In the genomic region with DNA sequence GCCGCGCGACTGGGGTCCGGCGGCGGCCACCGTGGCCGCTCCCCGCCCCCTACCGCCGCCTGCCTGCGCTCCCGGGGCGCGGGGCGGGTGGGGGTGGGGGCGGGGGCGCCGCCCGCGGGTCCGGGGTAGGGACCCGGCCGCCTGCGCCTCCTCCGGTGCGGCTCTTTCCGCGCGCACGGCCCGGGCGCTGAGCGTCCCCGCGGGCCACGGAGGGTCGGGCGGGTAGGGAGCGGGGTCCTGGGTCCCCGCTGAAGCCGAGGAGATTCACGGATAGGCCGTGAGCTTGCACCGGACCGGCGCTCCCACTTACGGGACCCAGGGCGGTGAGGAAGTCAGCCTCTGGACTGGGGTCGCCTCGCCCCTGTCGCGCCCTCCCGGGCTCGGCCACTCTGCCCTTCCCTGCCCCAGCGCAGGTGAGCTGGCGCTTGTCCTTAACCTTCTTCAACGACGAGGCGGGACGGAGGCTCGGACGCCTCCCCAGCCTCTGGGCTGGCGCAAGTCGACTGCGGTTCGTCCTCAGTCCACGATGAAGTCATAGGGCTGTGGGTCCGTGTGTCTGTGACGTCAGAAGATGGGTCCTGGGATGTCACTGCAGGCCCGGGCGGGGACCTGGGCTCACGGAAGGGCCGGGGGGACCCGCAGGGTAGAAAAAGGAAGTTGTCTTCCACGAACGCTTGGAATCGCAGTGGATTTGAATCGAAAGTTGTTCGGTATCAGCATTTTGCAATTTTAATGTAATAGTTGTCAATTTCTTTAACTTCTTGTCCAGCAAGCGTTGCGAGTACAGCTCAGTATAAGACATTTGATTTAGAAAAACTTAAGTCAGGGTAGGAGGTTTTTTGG, we compare ENCODE assay signal across 8 cellular contexts. TPM values are rescaled to one million over a fixed set of nuclear protein-coding genes. Genes with fewer than 3 reads are reported as not detected.
DNase-seq lines count a peak whose midpoint lies in the region; ATAC-seq and TF ChIP-seq lines count a peak whose summit lies in the region.

No MANE protein-coding gene starts in this region.

- H3K36me3 ChIP-seq in MG63 (no peaks in the 10 kb centered on the region), heart left ventricle (no peaks in the 10 kb centered on the region), upper lobe of right lung (no peaks in the 10 kb centered on the region)

- TF ChIP-seq POLR2A in heart left ventricle (IDR thresholded peaks at IDR 0.05) = peak in 1 of 2 donors; percentile 46

- ATAC-seq in heart left ventricle = peak; percentile 9 to 66 (median 56)
- peak; percentile 63 for ATAC-seq in upper lobe of right lung

- H3K4me1 ChIP-seq in heart left ventricle (peaks cover 0 to 44% (median 27%) of the 10 kb centered on the region in 12 donors), upper lobe of right lung (peaks cover 38% of the 10 kb centered on the region)

- H3K4me3 ChIP-seq in GM08714 (ENCODE audit: low read length) (peak overlapping the region; percentile 91), MG63 (peak overlapping the region; percentile 80), heart left ventricle (peak overlapping the region; percentile 70 to 99 (median 95)), upper lobe of right lung (peak overlapping the region; percentile 78)

- peak overlapping the region; percentile 90 for H3K27ac ChIP-seq in adipose tissue (ENCODE audit: low read depth, low read length)
- peak overlapping the region; percentile 81 to 97 (median 93) for H3K27ac ChIP-seq in heart left ventricle
- H3K27ac ChIP-seq in upper lobe of right lung = peak overlapping the region; percentile 93

- no peaks in the 10 kb centered on the region for H3K9me3 ChIP-seq in MG63
- H3K9me3 ChIP-seq in heart left ventricle = no peaks in the 10 kb centered on the region
- H3K9me3 ChIP-seq in upper lobe of right lung = no peaks in the 10 kb centered on the region

- intact Hi-C loops in heart left ventricle (cut with DNase I) = loop anchor here in 9 of 10 donors (1.0 to 10.0 kb wide), 9 partner anchors 36 to 311 kb away; a partner anchor contains a TSS
- intact Hi-C loops in upper lobe of right lung (cut with DNase I) = no loop called here

- peak; percentile 72 for DNase-seq in HCEC 1CT
- DNase-seq in MG63 = peak; percentile 61
- peak; percentile 65 to 68 for DNase-seq in SW 1271 (lab: John Stamatoyannopoulos, UW)
- peak; percentile 64 to 80 (median 73) for DNase-seq in heart left ventricle
- peak; percentile 69 for DNase-seq in pons (ENCODE audit: low spot score)
- peak; percentile 86 for DNase-seq in upper lobe of right lung

- WGBS in adipose tissue, 3 donors = 0% methylated on average over 43 to 81 of the region's 82 CpGs
- 0 to 1% (median 1%) methylated on average over 34 to 82 of the region's 82 CpGs for WGBS in heart left ventricle, 4 donors

- H3K27me3 ChIP-seq in MG63 (no peaks in the 10 kb centered on the region), heart left ventricle (no peaks in the 10 kb centered on the region), upper lobe of right lung (no peaks in the 10 kb centered on the region)

- TF ChIP-seq CTCF in heart left ventricle (IDR thresholded peaks at IDR 0.05) (no peak), upper lobe of right lung (IDR thresholded peaks at IDR 0.05) (no peak)

RNA-seq across cellular contexts. Expression of a gene that starts 0.6 kb away (rescaled TPM):
- 12.9 and 28.0 TPM in 2 replicates for total RNA-seq in MG63 (2014; rRNA removed; shearing (Covaris generic); ENCODE audit: low replicate concordance)
- polyA plus RNA-seq in adipose tissue = 1 to 10 TPM; 4.9 to 7.8 (median 6.6) TPM
- total RNA-seq in heart left ventricle = 10 to 100 TPM; 17.1 to 33.4 (median 21.1) TPM
- 10 to 100 TPM in 1 of 2 donors, 1 to 10 TPM in 1; 8.0 to 23.6 TPM for polyA plus RNA-seq in heart left ventricle
- 29.2 TPM for total RNA-seq in upper lobe of right lung

Comparison
In these comparisons a context has a peak if more than half of its experiments do, and no peak if none do; other contexts are left out.
1. Peak in every context shown above with its lines: DNase-seq, ATAC-seq, H3K4me3 ChIP-seq and H3K27ac ChIP-seq.